ENCODE assay signal across 14 cellular contexts in genomic region chr17:64546716-64547115, GRCh38.
"Had no signal": no experiment of that assay in that cellular context is flagged by ENCODE, and none has a peak within 500 bp of the region (broad histone marks: within the 10 kb centered on the region; RNA-seq: fewer than 3 reads in every experiment).

No MANE protein-coding gene starts in this region.

- H3K9me3 Mint-ChIP-seq: activated T-helper 1 cell treated with anti-CD3 and anti-CD28 coated beads, Interleukin-12 subunit alpha, Interleukin-12 subunit beta, Interleukin-2, Interleukin-4 antibody, amounts not matched to agents 30 ng/mL and 10 ng/mL and 1 ng/mL, durations not matched to agents 14 hours and 24 hours and 36 hours; brain; neural crest cell; T-helper 1 cell treated with Interleukin-12 subunit alpha and Interleukin-12 subunit beta and Interleukin-4 antibody, amounts not matched to agents 30 μg/mL and 1 μg/mL, for 36 hours had no signal

- H3K27me3 Mint-ChIP-seq: brain had no signal

- H3K27ac Mint-ChIP-seq: activated T-helper 1 cell treated with anti-CD3 and anti-CD28 coated beads, Interleukin-12 subunit alpha, Interleukin-12 subunit beta, Interleukin-2, Interleukin-4 antibody, amounts not matched to agents 30 ng/mL and 10 ng/mL and 1 ng/mL, durations not matched to agents 14 hours and 24 hours and 36 hours; T-helper 1 cell treated with Interleukin-12 subunit alpha and Interleukin-12 subunit beta and Interleukin-4 antibody, amounts not matched to agents 30 μg/mL and 1 μg/mL, for 36 hours had no signal

- DNase-seq: activated CD4-positive, CD25-positive, alpha-beta regulatory T cell; activated naive CD4-positive, alpha-beta T cell; adrenal gland; foreskin melanocyte; left lung; pancreas; stimulated activated CD4-positive, alpha-beta T cell treated with anti-CD3 and anti-CD28 coated beads, Interleukin-4, amount 100 ng/mL, for 4 hours; thyroid gland; uterus had no signal

- ATAC-seq: left lung, pancreas, SK-N-SH treated with all-trans-retinoic acid at 6 μM for 48 hours had no signal

- H3K27ac ChIP-seq: adrenal gland, left lung, pancreas, thyroid gland, uterus had no signal

- H3K4me3 Mint-ChIP-seq: activated T-helper 1 cell treated with anti-CD3 and anti-CD28 coated beads, Interleukin-12 subunit alpha, Interleukin-12 subunit beta, Interleukin-2, Interleukin-4 antibody, amounts not matched to agents 30 ng/mL and 10 ng/mL and 1 ng/mL, durations not matched to agents 14 hours and 24 hours and 36 hours; brain; neural crest cell; T-helper 1 cell treated with Interleukin-12 subunit alpha and Interleukin-12 subunit beta and Interleukin-4 antibody, amounts not matched to agents 30 μg/mL and 1 μg/mL, for 36 hours had no signal
